Comparison of ENCODE assay signal across 14 cellular contexts in the genomic region with DNA sequence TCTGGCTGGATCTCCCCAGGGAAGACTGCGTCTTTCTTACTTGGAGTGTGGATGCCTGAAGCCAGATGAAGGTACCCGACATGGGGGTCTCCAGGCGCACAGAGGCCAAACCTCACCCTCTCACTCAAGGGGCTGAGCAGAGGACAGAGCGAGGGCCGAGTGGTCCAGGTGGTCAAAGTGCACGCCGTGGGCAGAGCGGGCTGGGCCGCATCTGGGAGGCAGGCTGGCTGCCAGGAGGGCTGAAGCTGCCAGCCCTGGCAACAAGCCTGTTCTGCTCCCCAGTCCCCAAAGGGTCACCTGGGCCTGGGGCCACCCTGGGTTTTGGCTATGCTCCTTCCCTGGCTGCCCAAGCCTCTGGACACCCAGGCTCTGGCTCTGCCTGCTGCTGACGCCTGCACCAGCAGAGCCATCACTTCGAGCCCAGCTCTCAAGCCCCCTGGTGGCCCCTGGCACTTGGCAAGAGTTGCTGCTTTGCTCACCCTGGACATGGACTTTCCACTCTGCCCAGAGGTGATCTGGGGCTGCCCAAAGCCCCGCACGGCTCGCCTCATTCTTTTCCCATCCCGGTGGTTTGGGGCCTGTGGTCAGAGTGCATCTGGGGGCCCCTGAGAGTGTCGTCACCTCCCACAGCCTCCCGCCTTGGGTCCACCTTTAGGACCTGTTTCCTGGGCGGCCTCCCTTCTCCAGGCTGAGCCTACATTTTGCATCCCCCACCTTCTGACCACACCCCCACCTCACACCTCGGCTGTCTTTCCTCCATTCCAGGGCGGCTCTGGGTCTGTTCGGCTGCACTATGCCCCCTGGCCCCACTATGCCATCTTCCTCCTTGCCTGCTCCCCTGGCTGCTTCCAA. TPM values are rescaled to one million over a fixed set of nuclear protein-coding genes. Genes with fewer than 3 reads are reported as not detected.
DNase-seq lines count a peak whose midpoint lies in the region; ATAC-seq and TF ChIP-seq lines count a peak whose summit lies in the region.
"Had no signal": no experiment of that assay in that cellular context is flagged by ENCODE, and none has a peak within 500 bp of the region (broad histone marks: within the 10 kb centered on the region; RNA-seq: fewer than 3 reads in every experiment).

No MANE protein-coding gene starts in this region.

- peaks cover 7% of the 10 kb centered on the region; the same call in 2 of the 3 replicates for H3K4me1 Mint-ChIP-seq in GM23338
- no peaks in the 10 kb centered on the region for H3K4me1 Mint-ChIP-seq in activated T-helper 1 cell treated with anti-CD3 and anti-CD28 coated beads, Interleukin-12 subunit alpha, Interleukin-12 subunit beta, Interleukin-2, Interleukin-4 antibody, amounts not matched to agents 30 ng/mL and 10 ng/mL and 1 ng/mL, durations not matched to agents 14 hours and 24 hours and 36 hours (ENCODE audit: low read depth)

- H3K4me3 Mint-ChIP-seq in GM23338, result no peak overlapping the region
- H3K4me3 Mint-ChIP-seq in activated T-helper 1 cell treated with anti-CD3 and anti-CD28 coated beads, Interleukin-12 subunit alpha, Interleukin-12 subunit beta, Interleukin-2, Interleukin-4 antibody, amounts not matched to agents 30 ng/mL and 10 ng/mL and 1 ng/mL, durations not matched to agents 14 hours and 24 hours and 36 hours, result peak overlapping the region; percentile 15
- H3K4me3 Mint-ChIP-seq: activated CD8-positive, alpha-beta T cell treated with anti-CD3 and anti-CD28 coated beads, Interleukin-2, amount 10 ng/mL, durations not matched to agents 7 days and 5 days had no signal

- WGBS in right lobe of liver (ENCODE audit: insufficient coverage, low coverage, low lambda C conversion rate, missing lambda C conversion rate), result 23% methylated on average over 7 of the region's 21 CpGs

- H3K36me3 Mint-ChIP-seq in GM23338 (ENCODE audit: low read depth), result no peaks in the 10 kb centered on the region; the same call in 2 of the 3 replicates
- H3K36me3 Mint-ChIP-seq in activated T-helper 1 cell treated with anti-CD3 and anti-CD28 coated beads, Interleukin-12 subunit alpha, Interleukin-12 subunit beta, Interleukin-2, Interleukin-4 antibody, amounts not matched to agents 30 ng/mL and 10 ng/mL and 1 ng/mL, durations not matched to agents 14 hours and 24 hours and 36 hours (ENCODE audit: low read depth), result no peaks in the 10 kb centered on the region
- H3K36me3 Mint-ChIP-seq: CD8-positive, alpha-beta memory T cell had no signal

- intact Hi-C loops in activated T-helper 1 cell treated with anti-CD3 and anti-CD28 coated beads, Interleukin-12 subunit alpha, Interleukin-12 subunit beta, Interleukin-2, Interleukin-4 antibody, amounts not matched to agents 30 ng/mL and 10 ng/mL and 1 ng/mL, durations not matched to agents 14 hours and 24 hours and 36 hours (cut with micrococcal nuclease), result no loop called here
- intact Hi-C loops in right lobe of liver (cut with DNase I) (no loop called here), sciatic nerve (cut with DNase I) (no loop called here)

- DNase-seq in BE2C (peak; percentile 51), GM23338 (ENCODE audit: low spot score) (peak; percentile 42), right lobe of liver (peak in 2 of 3 donors; percentile 62 to 82), NOMO-1 (lab: John Stamatoyannopoulos, UW; ENCODE audit: unreplicated experiment in 2 of 2) (no peak), sciatic nerve (ENCODE audit: low spot score) (no peak), GM03348 (ENCODE audit: low spot score) (no peak)
- DNase-seq in activated T-helper 1 cell treated with anti-CD3 and anti-CD28 coated beads, Interleukin-12 subunit alpha, Interleukin-12 subunit beta, Interleukin-2, Interleukin-4 antibody, amounts not matched to agents 30 ng/mL and 10 ng/mL and 1 ng/mL, durations not matched to agents 14 hours and 24 hours and 36 hours (ENCODE audit: low spot score), result no peak
- DNase-seq: activated CD8-positive, alpha-beta T cell treated with anti-CD3 and anti-CD28 coated beads, Interleukin-2, amount 10 ng/mL, durations not matched to agents 7 days and 5 days; activated naive CD4-positive, alpha-beta T cell; CD8-positive, alpha-beta memory T cell; cerebellar nuclear complex; NCI-H1436 had no signal

- H3F3A ChIP-seq in GM23338 (replicated peaks; ENCODE audit: low read depth), result no peaks in the 10 kb centered on the region; the same call in 1 of the 2 replicates

- H3K27ac Mint-ChIP-seq in GM23338, result no peak overlapping the region
- no peak overlapping the region for H3K27ac Mint-ChIP-seq in activated T-helper 1 cell treated with anti-CD3 and anti-CD28 coated beads, Interleukin-12 subunit alpha, Interleukin-12 subunit beta, Interleukin-2, Interleukin-4 antibody, amounts not matched to agents 30 ng/mL and 10 ng/mL and 1 ng/mL, durations not matched to agents 14 hours and 24 hours and 36 hours
- H3K27ac Mint-ChIP-seq: activated CD8-positive, alpha-beta T cell treated with anti-CD3 and anti-CD28 coated beads, Interleukin-2, amount 10 ng/mL, durations not matched to agents 7 days and 5 days had no signal

- no peak for ATAC-seq in GM23338
- ATAC-seq in right lobe of liver, result peak; percentile 10 to 57 (median 32)
- ATAC-seq in HG03139 (IDR thresholded peaks at IDR 0.05; ENCODE audit: unreplicated experiment), result no peak
- no peak for ATAC-seq in sciatic nerve
- ATAC-seq: activated CD8-positive, alpha-beta T cell treated with anti-CD3 and anti-CD28 coated beads, Interleukin-2, amount 10 ng/mL, durations not matched to agents 7 days and 5 days had no signal

- H3K79me2 ChIP-seq in GM23338 (replicated peaks; ENCODE audit: insufficient read depth), result no peaks in the 10 kb centered on the region

- peaks cover 4% of the 10 kb centered on the region; the same call in 1 of the 2 replicates for H3K4me1 ChIP-seq in BE2C
- H3K4me1 ChIP-seq in GM23338 (ENCODE audit: insufficient read depth), result peaks cover 10% of the 10 kb centered on the region; the same call in 1 of the 2 replicates
- peaks cover 0 to 38% (median 16%) of the 10 kb centered on the region in 4 donors for H3K4me1 ChIP-seq in right lobe of liver

- H3K9me2 ChIP-seq in GM23338 (ENCODE audit: insufficient read depth), result no peaks in the 10 kb centered on the region

- no peaks in the 10 kb centered on the region for H3K36me3 ChIP-seq in BE2C
- H3K36me3 ChIP-seq in GM23338 (ENCODE audit: insufficient read depth), result no peaks in the 10 kb centered on the region
- no peaks in the 10 kb centered on the region for H3K36me3 ChIP-seq in right lobe of liver
- H3K36me3 ChIP-seq: esophagus muscularis mucosa had no signal

- no peak for TF ChIP-seq POLR2A in right lobe of liver (IDR thresholded peaks at IDR 0.05)

- H3K9me3 ChIP-seq in BE2C (no peaks in the 10 kb centered on the region), right lobe of liver (no peaks in the 10 kb centered on the region)
- H3K9me3 ChIP-seq: esophagus muscularis mucosa had no signal

- H3K27me3 ChIP-seq in BE2C, result no peaks in the 10 kb centered on the region
- no peaks in the 10 kb centered on the region for H3K27me3 ChIP-seq in GM23338 (ENCODE audit: insufficient read depth)
- H3K27me3 ChIP-seq in right lobe of liver, result no peaks in the 10 kb centered on the region
- H3K27me3 ChIP-seq: esophagus muscularis mucosa had no signal

- H2AFZ ChIP-seq in GM23338, result no peak overlapping the region

- peaks cover 10% of the 10 kb centered on the region for H3K27me3 Mint-ChIP-seq in GM23338 (ENCODE audit: insufficient read depth, low read depth, poor library complexity)
- H3K27me3 Mint-ChIP-seq in activated T-helper 1 cell treated with anti-CD3 and anti-CD28 coated beads, Interleukin-12 subunit alpha, Interleukin-12 subunit beta, Interleukin-2, Interleukin-4 antibody, amounts not matched to agents 30 ng/mL and 10 ng/mL and 1 ng/mL, durations not matched to agents 14 hours and 24 hours and 36 hours (ENCODE audit: insufficient read depth), result no peaks in the 10 kb centered on the region
- H3K27me3 Mint-ChIP-seq: CD8-positive, alpha-beta memory T cell had no signal

- H3K9me3 Mint-ChIP-seq in GM23338, result peaks cover 4% of the 10 kb centered on the region; the same call in 2 of the 3 replicates
- no peaks in the 10 kb centered on the region for H3K9me3 Mint-ChIP-seq in activated T-helper 1 cell treated with anti-CD3 and anti-CD28 coated beads, Interleukin-12 subunit alpha, Interleukin-12 subunit beta, Interleukin-2, Interleukin-4 antibody, amounts not matched to agents 30 ng/mL and 10 ng/mL and 1 ng/mL, durations not matched to agents 14 hours and 24 hours and 36 hours
- H3K9me3 Mint-ChIP-seq: CD8-positive, alpha-beta memory T cell had no signal

- H4K20me1 ChIP-seq in GM23338 (replicated peaks; ENCODE audit: insufficient read depth), result no peaks in the 10 kb centered on the region

- H3K27ac ChIP-seq in GM23338 (ENCODE audit: low read depth) (no peak overlapping the region), right lobe of liver (peak overlapping the region in 2 of 3 donors; percentile 22 to 39)
- H3K27ac ChIP-seq: esophagus muscularis mucosa had no signal

- TF ChIP-seq CTCF in BE2C (IDR thresholded peaks at IDR 0.05; ENCODE audit: low read depth, low read length) (peak; percentile 49), GM23338 (conservative IDR thresholded peaks at IDR 0.05; ENCODE audit: low read depth in 2 of 2) (peak; percentile 22 to 26; a peak in 2 of 4 replicates), right lobe of liver (IDR thresholded peaks at IDR 0.05) (peak in 1 of 4 donors; percentile 21)

- H3K4me2 ChIP-seq in GM23338, result no peak overlapping the region

- H3K4me3 ChIP-seq in BE2C (ENCODE audit: low read depth, low read length) (no peak overlapping the region), GM23338 (no peak overlapping the region), right lobe of liver (no peak overlapping the region)
- H3K4me3 ChIP-seq: esophagus muscularis mucosa had no signal

RNA-seq across cellular contexts. Expression of gene ADSS1, which starts 2.8 kb away (rescaled TPM):
- polyA plus RNA-seq in BE2C (2012; ENCODE audit: insufficient read depth, insufficient read length, low read depth), result 1.5 TPM
- 4.3 and 11.6 TPM in 2 replicates for total RNA-seq in GM23338 (2014; rRNA removed; shearing (Covaris generic))
- 9.5 and 12.4 TPM in 2 replicates for polyA plus RNA-seq in GM23338 (2016; fragmentation: Nextera tagmentation; extraction: Ambion mirVana)
- total RNA-seq in activated T-helper 1 cell treated with anti-CD3 and anti-CD28 coated beads, Interleukin-12 subunit alpha, Interleukin-12 subunit beta, Interleukin-2, Interleukin-4 antibody, amounts not matched to agents 30 ng/mL and 10 ng/mL and 1 ng/mL, durations not matched to agents 14 hours and 24 hours and 36 hours, result 1.1 and 1.2 TPM in 2 replicates
- total RNA-seq in right lobe of liver (10 to 100 TPM in 5 of 6 experiments, 1 to 10 TPM in 1; 8.1 to 50.5 (median 36.8) TPM), sciatic nerve (11.5 TPM)

RNA-seq across cellular contexts. Expression of gene SIVA1, which starts 26.1 kb away (rescaled TPM):
- 407 TPM for polyA plus RNA-seq in BE2C (2012; ENCODE audit: insufficient read depth, insufficient read length, low read depth)
- total RNA-seq in GM23338 (2014; rRNA removed; shearing (Covaris generic)), result 381 and 392 TPM in 2 replicates
- 215 and 225 TPM in 2 replicates for polyA plus RNA-seq in GM23338 (2016; fragmentation: Nextera tagmentation; extraction: Ambion mirVana)
- 111 and 113 TPM in 2 replicates for total RNA-seq in activated T-helper 1 cell treated with anti-CD3 and anti-CD28 coated beads, Interleukin-12 subunit alpha, Interleukin-12 subunit beta, Interleukin-2, Interleukin-4 antibody, amounts not matched to agents 30 ng/mL and 10 ng/mL and 1 ng/mL, durations not matched to agents 14 hours and 24 hours and 36 hours
- total RNA-seq in right lobe of liver (100 to 1,000 TPM in 2 of 6 experiments, 10 to 100 TPM in 4; 38.1 to 252 (median 50.6) TPM), sciatic nerve (56.6 TPM)

RNA-seq across cellular contexts. Expression of gene INF2, which starts 37.4 kb away (rescaled TPM):
- polyA plus RNA-seq in BE2C (2012; ENCODE audit: insufficient read depth, insufficient read length, low read depth), result 133 TPM
- 52.4 and 75.5 TPM in 2 replicates for total RNA-seq in GM23338 (2014; rRNA removed; shearing (Covaris generic))
- 36.7 and 37.2 TPM in 2 replicates for polyA plus RNA-seq in GM23338 (2016; fragmentation: Nextera tagmentation; extraction: Ambion mirVana)
- 86.6 and 91.6 TPM in 2 replicates for total RNA-seq in activated T-helper 1 cell treated with anti-CD3 and anti-CD28 coated beads, Interleukin-12 subunit alpha, Interleukin-12 subunit beta, Interleukin-2, Interleukin-4 antibody, amounts not matched to agents 30 ng/mL and 10 ng/mL and 1 ng/mL, durations not matched to agents 14 hours and 24 hours and 36 hours
- 10 to 100 TPM; 47.5 to 98.2 (median 71.4) TPM for total RNA-seq in right lobe of liver
- total RNA-seq in sciatic nerve, result 343 TPM

Comparison
In these comparisons a context has a peak if more than half of its experiments do, and no peak if none do; other contexts are left out.
1. DNase-seq: peak in BE2C (single experiment), GM23338 (single experiment) and right lobe of liver (2 of 3); none in activated T-helper 1 cell treated with anti-CD3 and anti-CD28 coated beads, Interleukin-12 subunit alpha, Interleukin-12 subunit beta, Interleukin-2, Interleukin-4 antibody, amounts not matched to agents 30 ng/mL and 10 ng/mL and 1 ng/mL, durations not matched to agents 14 hours and 24 hours and 36 hours (single experiment), NOMO-1 (0 of 2), sciatic nerve (single experiment) and GM03348 (single experiment).
2. ATAC-seq: peak in right lobe of liver (4 of 4); none in GM23338 (single experiment), HG03139 (single experiment) and sciatic nerve (single experiment).